20 cellular contexts compared by ENCODE assay signal in genomic region chr16:7351572-7351971, GRCh38. TPM values are rescaled to one million over a fixed set of nuclear protein-coding genes. Genes with fewer than 3 reads are reported as not detected.
"Had no signal": no experiment of that assay in that cellular context is flagged by ENCODE, and none has a peak within 500 bp of the region (broad histone marks: within the 10 kb centered on the region; RNA-seq: fewer than 3 reads in every experiment).

No MANE protein-coding gene starts in this region.

- H3K4me1 Mint-ChIP-seq: memory B cell; naive thymus-derived CD4-positive, alpha-beta T cell had no signal

- H3K36me3 Mint-ChIP-seq: activated naive CD8-positive, alpha-beta T cell; memory B cell; naive thymus-derived CD4-positive, alpha-beta T cell had no signal

- H3K9me3 ChIP-seq: ovary, sigmoid colon, thyroid gland had no signal

- H3K27ac Mint-ChIP-seq: activated naive CD8-positive, alpha-beta T cell; memory B cell; naive thymus-derived CD4-positive, alpha-beta T cell had no signal

- H3K27me3 Mint-ChIP-seq: activated naive CD8-positive, alpha-beta T cell; memory B cell; naive thymus-derived CD4-positive, alpha-beta T cell had no signal

- H3K4me3 Mint-ChIP-seq: activated naive CD8-positive, alpha-beta T cell; memory B cell; naive thymus-derived CD4-positive, alpha-beta T cell had no signal

- DNase-seq: activated CD4-positive, alpha-beta T cell treated with anti-CD3 and anti-CD28 coated beads for 1 hour; cerebellar nuclear complex; cortex of kidney; erythroblast; head of caudate nucleus; kidney; left ventricle myocardium superior; naive thymus-derived CD4-positive, alpha-beta T cell; ovary; sigmoid colon; stimulated activated CD4-positive, alpha-beta T cell treated with anti-CD3 and anti-CD28 coated beads, Interleukin-2, amount 100 ng/mL, for 24 hours; stimulated activated naive CD4-positive, alpha-beta T cell treated with Interleukin-2 at 50 U/mL for 16 hours; T-helper 2 cell; thyroid gland; WERI-Rb-1 had no signal

- H3K27ac ChIP-seq: ovary, sigmoid colon, thyroid gland, WERI-Rb-1 had no signal

- H3K4me3 ChIP-seq: ovary, sigmoid colon, thyroid gland had no signal

- H3K36me3 ChIP-seq: ovary, sigmoid colon, thyroid gland, WERI-Rb-1 had no signal

- H3K4me1 ChIP-seq: sigmoid colon, thyroid gland had no signal

- H3K27me3 ChIP-seq: ovary, sigmoid colon, thyroid gland had no signal

RNA-seq across cellular contexts. Expression of gene RBFOX1, which starts 18.9 kb away (rescaled TPM):
- total RNA-seq: activated CD8-positive, alpha-beta memory T cell treated with anti-CD3 and anti-CD28 coated beads for 36 hours; bronchial epithelial cell; mononuclear cell; naive thymus-derived CD4-positive, alpha-beta T cell had no signal
- polyA plus RNA-seq: naive thymus-derived CD4-positive, alpha-beta T cell had no signal
